Comparison of ENCODE assay signal across 26 cellular contexts in genomic region chr10:110562348-110562747, GRCh38.
"Had no signal": no experiment of that assay in that cellular context is flagged by ENCODE, and none has a peak within 500 bp of the region (broad histone marks: within the 10 kb centered on the region; RNA-seq: fewer than 3 reads in every experiment).

No MANE protein-coding gene starts in this region.

- DNase-seq: effector memory CD8-positive, alpha-beta T cell; esophagus squamous epithelium; foreskin melanocyte; glutamatergic neuron; heart right ventricle; hippocampal formation; left cardiac atrium; left lung; mesenchymal stem cell; mucosa of descending colon; naive B cell; psoas muscle; right cardiac atrium; spleen; stimulated activated CD4-positive, alpha-beta T cell treated with anti-CD3 and anti-CD28 coated beads, Interleukin-4, amount 100 ng/mL, for 4 hours; stimulated activated naive B cell treated with anti-CD40 and anti-IgM and Interleukin-4, amounts not matched to agents 10 μg/mL and 1 μg/mL and 100 μg/mL, for 72 hours; upper lobe of left lung had no signal

- H3K27me3 ChIP-seq: left lung, upper lobe of left lung had no signal

- H3K9me3 ChIP-seq: esophagus squamous epithelium, heart right ventricle, left lung, mucosa of descending colon, psoas muscle, spleen, thoracic aorta, tibial nerve, upper lobe of left lung had no signal

- H3K4me3 Mint-ChIP-seq: effector memory CD8-positive, alpha-beta T cell; mesothelial cell of epicardium; natural killer cell treated with Interleukin-12 subunit alpha and Interleukin-12 subunit beta and Interleukin-15 and Interleukin-18, amount 100 ng/mL, for 72 hours; neural crest cell; stimulated activated naive B cell treated with anti-CD40 and anti-IgM and Interleukin-4, amounts not matched to agents 10 μg/mL and 1 μg/mL and 100 μg/mL, for 72 hours; stimulated activated naive CD8-positive, alpha-beta T cell treated with anti-CD3 and anti-CD28 coated beads, Interleukin-15, Interleukin-2, amounts not matched to agents 100 ng/mL and 50 ng/mL, for 24 hours had no signal

- H3K36me3 ChIP-seq: esophagus squamous epithelium, heart right ventricle, left lung, spleen, thoracic aorta, tibial nerve, upper lobe of left lung had no signal

- H3K27ac Mint-ChIP-seq: effector memory CD8-positive, alpha-beta T cell; mesothelial cell of epicardium; naive B cell; natural killer cell treated with Interleukin-12 subunit alpha and Interleukin-12 subunit beta and Interleukin-15 and Interleukin-18, amount 100 ng/mL, for 72 hours; stimulated activated naive B cell treated with anti-CD40 and anti-IgM and Interleukin-4, amounts not matched to agents 10 μg/mL and 1 μg/mL and 100 μg/mL, for 72 hours; stimulated activated naive CD8-positive, alpha-beta T cell treated with anti-CD3 and anti-CD28 coated beads, Interleukin-15, Interleukin-2, amounts not matched to agents 100 ng/mL and 50 ng/mL, for 24 hours had no signal

- H3K4me1 ChIP-seq: parathyroid adenoma had no signal

- H3K9me3 Mint-ChIP-seq: effector memory CD8-positive, alpha-beta T cell; naive B cell; natural killer cell treated with Interleukin-12 subunit alpha and Interleukin-12 subunit beta and Interleukin-15 and Interleukin-18, amount 100 ng/mL, for 72 hours; neural crest cell; stimulated activated naive B cell treated with anti-CD40 and anti-IgM and Interleukin-4, amounts not matched to agents 10 μg/mL and 1 μg/mL and 100 μg/mL, for 72 hours had no signal

- H3K4me3 ChIP-seq: coronary artery, esophagus squamous epithelium, heart right ventricle, left lung, mucosa of descending colon, psoas muscle, skin epidermis, spleen, thoracic aorta, tibial nerve, upper lobe of left lung had no signal

- H2AFZ ChIP-seq: parathyroid adenoma had no signal

- H3K36me3 Mint-ChIP-seq: mesothelial cell of epicardium; naive B cell; natural killer cell treated with Interleukin-12 subunit alpha and Interleukin-12 subunit beta and Interleukin-15 and Interleukin-18, amount 100 ng/mL, for 72 hours; stimulated activated naive B cell treated with anti-CD40 and anti-IgM and Interleukin-4, amounts not matched to agents 10 μg/mL and 1 μg/mL and 100 μg/mL, for 72 hours had no signal

- ATAC-seq: effector memory CD8-positive, alpha-beta T cell; heart right ventricle; left cardiac atrium; left lung; mucosa of descending colon; natural killer cell treated with Interleukin-12 subunit alpha and Interleukin-12 subunit beta and Interleukin-15 and Interleukin-18, amount 100 ng/mL, for 72 hours; psoas muscle; right cardiac atrium; stimulated activated naive B cell treated with anti-CD40 and anti-IgM and Interleukin-4, amounts not matched to agents 10 μg/mL and 1 μg/mL and 100 μg/mL, for 72 hours had no signal

- H3K9ac ChIP-seq: parathyroid adenoma had no signal

- H3K27ac ChIP-seq: coronary artery, esophagus squamous epithelium, heart right ventricle, left lung, parathyroid adenoma, psoas muscle, skin epidermis, spleen, thoracic aorta, tibial nerve, upper lobe of left lung had no signal
